ENCODE assay signal across 6 cellular contexts in the genomic region with DNA sequence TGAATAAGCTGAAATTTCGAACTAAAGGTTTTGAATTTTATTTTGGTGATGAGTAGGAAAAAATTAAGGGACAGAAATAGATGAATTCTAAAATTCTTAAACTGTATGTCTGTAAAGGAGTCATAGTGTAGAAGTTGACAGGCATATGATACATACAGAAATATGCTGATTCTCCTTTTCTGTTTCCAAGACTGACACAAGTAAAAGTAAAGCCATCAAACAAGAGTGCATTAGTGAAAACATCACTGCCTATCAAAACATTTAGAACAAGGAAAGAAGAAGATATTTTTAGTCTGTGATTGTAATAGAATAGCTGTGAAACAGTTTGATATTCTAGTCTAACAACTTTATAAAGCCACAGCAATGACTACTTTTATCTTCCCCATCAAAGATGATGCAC.
"Had no signal": no experiment of that assay in that cellular context is flagged by ENCODE, and none has a peak within 500 bp of the region (broad histone marks: within the 10 kb centered on the region; RNA-seq: fewer than 3 reads in every experiment).

No MANE protein-coding gene starts in this region.

- H3K4me3 ChIP-seq: GM23338 had no signal

- H3K4me3 Mint-ChIP-seq: GM23338, H9 had no signal

- H2AFZ ChIP-seq: GM23338 had no signal

- FAIRE-seq: H1, HTR-8/SVneo had no signal

- DNase-seq: H9, HCEC 1CT, IMR-90 had no signal

- ATAC-seq: GM23338 had no signal

- H3K27ac Mint-ChIP-seq: GM23338 had no signal

- H3K4me1 Mint-ChIP-seq: GM23338 had no signal

- H3K4me2 ChIP-seq: GM23338 had no signal

- H3K9me3 Mint-ChIP-seq: GM23338, H9 had no signal
